1 cellular context compared by ENCODE assay signal in genomic region chr6:161817881-161818280, GRCh38.
TF ChIP-seq lines count a peak whose summit lies in the region.

No MANE protein-coding gene starts in this region.

TF ChIP-seq in SK-N-SH treated with all-trans-retinoic acid at 6 μM for 48 hours, 23 proteins besides CTCF, POLR2A, EP300 and RAD21 (continued from another document):
- TF ChIP-seq CSRNP3 (CRISPR knock-in tag; IDR thresholded peaks at IDR 0.05): no peak
- TF ChIP-seq TOX (CRISPR knock-in tag; IDR thresholded peaks at IDR 0.05; ENCODE audit: borderline replicate concordance): no peak
- TF ChIP-seq ZC3H10 (CRISPR knock-in tag; IDR thresholded peaks at IDR 0.05): no peak
- no peak for TF ChIP-seq ESRRG (CRISPR knock-in tag; IDR thresholded peaks at IDR 0.05)
- no peak for TF ChIP-seq ISL1 (CRISPR knock-in tag; IDR thresholded peaks at IDR 0.05)
- no peak for TF ChIP-seq ZFP30 (CRISPR knock-in tag; IDR thresholded peaks at IDR 0.05)
- TF ChIP-seq PPARA (CRISPR knock-in tag; IDR thresholded peaks at IDR 0.05; ENCODE audit: borderline replicate concordance): no peak
- TF ChIP-seq TSHZ2 (CRISPR knock-in tag; IDR thresholded peaks at IDR 0.05): no peak
- no peak for TF ChIP-seq SNAI2 (CRISPR knock-in tag; IDR thresholded peaks at IDR 0.05)
- no peak for TF ChIP-seq RARB (CRISPR knock-in tag; IDR thresholded peaks at IDR 0.05)
- TF ChIP-seq BACH2 (CRISPR knock-in tag; IDR thresholded peaks at IDR 0.05; ENCODE audit: borderline replicate concordance): no peak
- TF ChIP-seq OSR1 (CRISPR knock-in tag; IDR thresholded peaks at IDR 0.05): no peak
- no peak for TF ChIP-seq ZNF70 (CRISPR knock-in tag; IDR thresholded peaks at IDR 0.05)
